10 cellular contexts compared by ENCODE assay signal in the genomic region with DNA sequence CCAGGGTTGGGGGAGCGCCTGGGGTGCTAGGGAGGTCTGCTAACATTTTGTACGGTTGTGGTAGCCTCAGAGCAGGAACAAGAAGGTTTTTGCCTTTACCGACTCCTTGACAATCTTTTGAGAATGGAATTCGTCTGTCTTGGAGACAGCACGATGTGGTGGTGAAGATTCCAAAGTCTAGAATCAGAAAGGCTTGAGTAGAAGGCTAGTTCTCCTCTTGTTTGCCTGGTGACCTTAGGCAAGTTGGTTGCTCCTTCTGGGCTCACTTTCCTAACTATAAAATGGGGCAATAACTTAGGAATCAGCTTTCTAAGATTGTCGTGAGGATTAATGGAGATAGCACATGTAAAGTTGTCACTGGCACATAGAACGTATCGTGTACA. TPM values are rescaled to one million over a fixed set of nuclear protein-coding genes. Genes with fewer than 3 reads are reported as not detected.
DNase-seq lines count a peak whose midpoint lies in the region; ATAC-seq and TF ChIP-seq lines count a peak whose summit lies in the region.
"Had no signal": no experiment of that assay in that cellular context is flagged by ENCODE, and none has a peak within 500 bp of the region (broad histone marks: within the 10 kb centered on the region; RNA-seq: fewer than 3 reads in every experiment).

No MANE protein-coding gene starts in this region.

- H3K36me3 ChIP-seq in iPS-18a (ENCODE audit: control insufficient read depth, low read depth, low read length), result no peaks in the 10 kb centered on the region

- H3K4me1 Mint-ChIP-seq in Calu3 (ENCODE audit: low read depth, unreplicated experiment), result peaks cover 9% of the 10 kb centered on the region
- peaks cover 14% of the 10 kb centered on the region for H3K4me1 Mint-ChIP-seq in stimulated activated naive CD8-positive, alpha-beta T cell treated with anti-CD3 and anti-CD28 coated beads, Interleukin-15, amount 100 ng/mL, for 72 hours

- peak overlapping the region; percentile 56 for H3K9ac ChIP-seq in iPS-18a (ENCODE audit: low read length)

- H3K36me3 Mint-ChIP-seq in Calu3 (ENCODE audit: insufficient read depth, unreplicated experiment), result peaks cover 5% of the 10 kb centered on the region

- H3K27ac ChIP-seq in VCaP (peak overlapping the region; percentile 74), iPS-18a (ENCODE audit: low read length) (no peak overlapping the region)

- peaks cover 32% of the 10 kb centered on the region for H3K27me3 ChIP-seq in iPS-18a (ENCODE audit: control insufficient read depth, insufficient read depth, low read length)

- no peak for ATAC-seq in stimulated activated naive CD8-positive, alpha-beta T cell treated with anti-CD3 and anti-CD28 coated beads, Interleukin-15, amount 100 ng/mL, for 72 hours

- H3K4me3 Mint-ChIP-seq in Calu3 (ENCODE audit: low read depth, unreplicated experiment), result peak overlapping the region; percentile 82
- no peak overlapping the region for H3K4me3 Mint-ChIP-seq in stimulated activated naive CD8-positive, alpha-beta T cell treated with anti-CD3 and anti-CD28 coated beads, Interleukin-15, amount 100 ng/mL, for 72 hours

- H3K4me3 ChIP-seq in iPS-18a (ENCODE audit: low read length) (peak overlapping the region; percentile 68), retinal pigment epithelial cell (ENCODE audit: low read length) (peak overlapping the region; percentile 65)

- H3K9me3 ChIP-seq in iPS-18a (ENCODE audit: control insufficient read depth, low read depth, low read length), result no peaks in the 10 kb centered on the region

- H3K4me1 ChIP-seq in iPS-18a (ENCODE audit: control insufficient read depth, low read depth, low read length), result peaks cover 9% of the 10 kb centered on the region

- H3K27me3 Mint-ChIP-seq in Calu3 (ENCODE audit: unreplicated experiment), result no peaks in the 10 kb centered on the region
- H3K27me3 Mint-ChIP-seq in stimulated activated naive CD8-positive, alpha-beta T cell treated with anti-CD3 and anti-CD28 coated beads, Interleukin-15, amount 100 ng/mL, for 72 hours, result peaks cover 75% of the 10 kb centered on the region

- intact Hi-C loops in Calu3 (cut with micrococcal nuclease; ENCODE audit: unreplicated experiment) (loop anchor here (5.0 kb wide), 2 partner anchors 70 to 125 kb away; no protein-coding TSS in a partner anchor), head of caudate nucleus (cut with DNase I) (no loop called here)

- H3K27ac Mint-ChIP-seq in Calu3 (ENCODE audit: unreplicated experiment), result no peak overlapping the region
- H3K27ac Mint-ChIP-seq in stimulated activated naive CD8-positive, alpha-beta T cell treated with anti-CD3 and anti-CD28 coated beads, Interleukin-15, amount 100 ng/mL, for 72 hours, result no peak overlapping the region
- H3K27ac Mint-ChIP-seq: stimulated activated naive CD8-positive, alpha-beta T cell treated with anti-CD3 and anti-CD28 coated beads, Interleukin-15, Interleukin-2, amounts not matched to agents 100 ng/mL and 50 ng/mL, for 24 hours had no signal

- TF ChIP-seq CTCF in Calu3 (IDR thresholded peaks at IDR 0.05; ENCODE audit: unreplicated experiment) (no peak), VCaP (conservative IDR thresholded peaks at IDR 0.05) (no peak), retinal pigment epithelial cell (conservative IDR thresholded peaks at IDR 0.05; ENCODE audit: low read depth, low read length) (no peak)

- H3K9me3 Mint-ChIP-seq in Calu3 (ENCODE audit: low read depth, unreplicated experiment), result no peaks in the 10 kb centered on the region
- no peaks in the 10 kb centered on the region for H3K9me3 Mint-ChIP-seq in stimulated activated naive CD8-positive, alpha-beta T cell treated with anti-CD3 and anti-CD28 coated beads, Interleukin-15, amount 100 ng/mL, for 72 hours
- H3K9me3 Mint-ChIP-seq: stimulated activated naive CD8-positive, alpha-beta T cell treated with anti-CD3 and anti-CD28 coated beads, Interleukin-15, Interleukin-2, amounts not matched to agents 100 ng/mL and 50 ng/mL, for 24 hours had no signal

- DNase-seq in Calu3 (no peak), retinal pigment epithelial cell (ENCODE audit: low read depth) (no peak), head of caudate nucleus (no peak), NCI-H524 (lab: John Stamatoyannopoulos, UW) (no peak), NOMO-1 treated with DMSO at 0.1 percent for 48 hours (lab: John Stamatoyannopoulos, UW; ENCODE audit: unreplicated experiment) (no peak)
- no peak for DNase-seq in stimulated activated naive CD8-positive, alpha-beta T cell treated with anti-CD3 and anti-CD28 coated beads, Interleukin-15, amount 100 ng/mL, for 72 hours

- BruUV-seq in Calu3 (replicated peaks; lab: Mats Ljungman, UMichigan), result TSS peak; percentile 41

- CTCF ChIA-PET in Calu3 (lab: Charles Lee), result no interaction called here

RNA-seq across cellular contexts. Expression of a gene that starts 0.7 kb away (rescaled TPM):
- 0.57 and 1.1 TPM in 2 replicates for total RNA-seq in Calu3 (2022)
- total RNA-seq: T-helper 1 cell treated with Interleukin-12 subunit alpha and Interleukin-12 subunit beta and Interleukin-4 antibody, amounts not matched to agents 30 ng/mL and 1 ng/mL, for 36 hours had no signal

RNA-seq across cellular contexts. Expression of a gene that starts 38.6 kb away (rescaled TPM):
- total RNA-seq in Calu3 (2022), result 87.3 and 109 TPM in 2 replicates

RNA-seq across cellular contexts. Expression of a gene that starts 54.3 kb away (rescaled TPM):
- 3.2 and 5.0 TPM in 2 replicates for total RNA-seq in Calu3 (2022)
